In genomic region chr19:29783627-29784190, GRCh38 we compare ENCODE assay signal across 25 cellular contexts. TPM values are rescaled to one million over a fixed set of nuclear protein-coding genes. Genes with fewer than 3 reads are reported as not detected.
"Had no signal": no experiment of that assay in that cellular context is flagged by ENCODE, and none has a peak within 500 bp of the region (broad histone marks: within the 10 kb centered on the region; RNA-seq: fewer than 3 reads in every experiment).

No MANE protein-coding gene starts in this region.

- H3K4me1 ChIP-seq: ascending aorta, breast epithelium had no signal

- H3K27ac ChIP-seq: ascending aorta, breast epithelium, coronary artery, dorsolateral prefrontal cortex had no signal

- ATAC-seq: activated CD4-positive, alpha-beta T cell treated with anti-CD3 and anti-CD28 coated beads for 36 hours; activated naive CD4-positive, alpha-beta T cell treated with anti-CD3 and anti-CD28 coated beads, Interleukin-2, amount 50 U/mL, for 72 hours; activated T-cell treated with anti-CD3 and anti-CD28 coated beads, Interleukin-2, amount 50 U/mL, for 72 hours; esophagus mucosa had no signal

- H3K9me3 ChIP-seq: ascending aorta, breast epithelium had no signal

- H3K27me3 ChIP-seq: ascending aorta had no signal

- H3K36me3 ChIP-seq: ascending aorta, breast epithelium had no signal

- DNase-seq: activated CD4-positive, alpha-beta memory T cell treated with anti-CD3 and anti-CD28 coated beads, Interleukin-2, amount 10 ng/mL, durations not matched to agents 7 days and 5 days; activated CD4-positive, alpha-beta T cell treated with anti-CD3 and anti-CD28 coated beads for 36 hours; activated CD4-positive, alpha-beta T cell treated with anti-CD3 and anti-CD28 coated beads, Interleukin-2, amount 10 ng/mL, durations not matched to agents 7 days and 5 days; activated CD4-positive, alpha-beta T cell treated with anti-CD3 and anti-CD28 coated beads, Interleukin-2, amount 50 U/mL, for 4 hours; activated CD4-positive, CD25-positive, alpha-beta regulatory T cell; activated CD4-positive, CD25-positive, alpha-beta regulatory T cell treated with anti-CD3 and anti-CD28 coated beads, Interleukin-2, amount 50 U/mL, for 72 hours; activated CD8-positive, alpha-beta memory T cell treated with anti-CD3 and anti-CD28 coated beads, Interleukin-2, amount 50 U/mL, for 48 hours; activated gamma-delta T cell; activated naive CD4-positive, alpha-beta T cell; activated naive CD4-positive, alpha-beta T cell treated with anti-CD3 and anti-CD28 coated beads, Interleukin-2, amount 10 ng/mL, durations not matched to agents 7 days and 5 days; activated naive CD8-positive, alpha-beta T cell treated with anti-CD3 and anti-CD28 coated beads, Interleukin-2, amount 10 ng/mL, durations not matched to agents 7 days and 5 days; activated T-cell treated with anti-CD3 and anti-CD28 coated beads for 4 hours; activated T-cell treated with anti-CD3 and anti-CD28 coated beads, Interleukin-2, amount 50 U/mL, for 24 hours; activated T-cell treated with anti-CD3 and anti-CD28 coated beads, Interleukin-2, amount 50 U/mL, for 72 hours; dorsolateral prefrontal cortex; effector memory CD4-positive, alpha-beta T cell; endodermal cell; foreskin fibroblast; T-helper 2 cell had no signal

- FAIRE-seq: frontal cortex had no signal

- H3K4me3 ChIP-seq: ascending aorta, breast epithelium, coronary artery, dorsolateral prefrontal cortex had no signal

RNA-seq across cellular contexts. Expression of gene CCNE1, which starts 28.1 kb away (rescaled TPM):
- total RNA-seq: ascending aorta had no signal
